ENCODE assay signal across 8 cellular contexts in genomic region chr13:94362411-94362909, GRCh38.
A peak's percentile ranks its signal among the peaks of the same experiment; 100 is the strongest.
DNase-seq lines count a peak whose midpoint lies in the region; ATAC-seq and TF ChIP-seq lines count a peak whose summit lies in the region.

No MANE protein-coding gene starts in this region.

- intact Hi-C loops in MCF 10A (cut with micrococcal nuclease) = loop anchor here (1.0 to 5.0 kb wide), 4 partner anchors 1115 to 1646 kb away; no protein-coding TSS in a partner anchor

- CTCF ChIA-PET in MCF 10A (lab: Yijun Ruan, JAX) = interaction anchor here (0.6 to 4.5 kb wide), 30 partner anchors 10 to 1973 kb away, joined by 3 to 32 read pairs (median 4); no protein-coding TSS in a partner anchor

- no TSS peak for BruUV-seq in MCF 10A (replicated peaks; lab: Mats Ljungman, UMichigan)

- H3K27ac Mint-ChIP-seq in MCF 10A (ENCODE audit: low read depth, unreplicated experiment) = no peak overlapping the region

- H3K4me1 Mint-ChIP-seq in MCF 10A (ENCODE audit: insufficient read depth, unreplicated experiment) = no peaks in the 10 kb centered on the region

- no peaks in the 10 kb centered on the region for H3K27me3 Mint-ChIP-seq in MCF 10A (ENCODE audit: insufficient read depth, unreplicated experiment)

- peaks cover under 1% of the 10 kb centered on the region for H3K9me3 Mint-ChIP-seq in MCF 10A (ENCODE audit: unreplicated experiment)

- ATAC-seq in GM18870 (IDR thresholded peaks at IDR 0.05; ENCODE audit: unreplicated experiment) (peak; percentile 98), HG03095 (IDR thresholded peaks at IDR 0.05; ENCODE audit: unreplicated experiment) (peak; percentile 98)

- no peak overlapping the region for H3K4me3 Mint-ChIP-seq in MCF 10A (ENCODE audit: unreplicated experiment)

- DNase-seq in AG20443 (ENCODE audit: low spot score) (peak; percentile 84), NCI-H2107 treated with DMSO at 0.1 percent for 48 hours (lab: John Stamatoyannopoulos, UW; ENCODE audit: unreplicated experiment) (peak; percentile 61), UCSD-AML1 (lab: John Stamatoyannopoulos, UW; ENCODE audit: unreplicated experiment) (peak; percentile 36), MCF 10A (ENCODE audit: unreplicated experiment) (peak; percentile 87), iris pigment epithelial cell (ENCODE audit: low read depth) (peak; percentile 91)
- peak; percentile 27 to 51 (median 40) for DNase-seq in stimulated activated CD4-positive, alpha-beta T cell treated with anti-CD3 and anti-CD28 coated beads, Interleukin-1b, Interleukin-23, amount 100 ng/mL, for 24 hours (ENCODE audit: low read depth in 4 of 4, low spot score in 1 of 4)

- peak; percentile 61 for TF ChIP-seq CTCF in MCF 10A (IDR thresholded peaks at IDR 0.05; ENCODE audit: unreplicated experiment)

- peaks cover 6% of the 10 kb centered on the region for H3K36me3 Mint-ChIP-seq in MCF 10A (ENCODE audit: insufficient read depth, unreplicated experiment)

- POLR2A ChIA-PET in MCF 10A (lab: Yijun Ruan, JAX) = interaction anchor here (0.5 to 1.0 kb wide), 2 partner anchors 31 to 1136 kb away, joined by 3 read pairs; no protein-coding TSS in a partner anchor

Comparison
In these comparisons a context has a peak if more than half of its experiments do, and no peak if none do; other contexts are left out.
1. Peak in every context shown above with its lines: DNase-seq and ATAC-seq.
2. DNase-seq: peak in every context shown above with its lines; median percentile 91 in iris pigment epithelial cell; 87 in MCF 10A; 84 in AG20443; 61 in NCI-H2107 treated with DMSO at 0.1 percent for 48 hours; 40 in stimulated activated CD4-positive, alpha-beta T cell treated with anti-CD3 and anti-CD28 coated beads, Interleukin-1b, Interleukin-23, amount 100 ng/mL, for 24 hours; 36 in UCSD-AML1.